In genomic region chr3:57910988-57911387, GRCh38 we compare ENCODE assay signal across 8 cellular contexts.
DNase-seq lines count a peak whose midpoint lies in the region; ATAC-seq and TF ChIP-seq lines count a peak whose summit lies in the region.

No MANE protein-coding gene starts in this region.

- no peak for TF ChIP-seq POLR2A in sigmoid colon (IDR thresholded peaks at IDR 0.05)

- H3K27me3 ChIP-seq in colonic mucosa = no peaks in the 10 kb centered on the region
- no peaks in the 10 kb centered on the region for H3K27me3 ChIP-seq in sigmoid colon

- no peak overlapping the region for H3K4me3 ChIP-seq in colonic mucosa
- no peak overlapping the region for H3K4me3 ChIP-seq in sigmoid colon

- TF ChIP-seq EP300 in sigmoid colon (IDR thresholded peaks at IDR 0.05) = no peak

- TF ChIP-seq CTCF in colonic mucosa (IDR thresholded peaks at IDR 0.05) (no peak), sigmoid colon (IDR thresholded peaks at IDR 0.05) (no peak)

- WGBS in sigmoid colon, 2 donors = 54 to 69% methylated on average over 2 of the region's 2 CpGs

- DNase-seq in NCI-H748 (lab: John Stamatoyannopoulos, UW; ENCODE audit: unreplicated experiment) = peak; percentile 20
- DNase-seq in NCI-H748 treated with DMSO at 0.1 percent for 48 hours (lab: John Stamatoyannopoulos, UW) = no peak
- peak; percentile 13 for DNase-seq in NCI-H146 treated with DMSO at 0.1 percent for 48 hours (lab: John Stamatoyannopoulos, UW; ENCODE audit: unreplicated experiment)
- peak; percentile 25 for DNase-seq in colonic mucosa
- DNase-seq in sigmoid colon = no peak
- DNase-seq in inferior parietal cortex (ENCODE audit: extremely low spot score) = no peak
- DNase-seq in posterior cingulate gyrus = no peak

- intact Hi-C loops in colonic mucosa (cut with DNase I) = no loop called here
- intact Hi-C loops in sigmoid colon (cut with DNase I) = no loop called here
- intact Hi-C loops in posterior cingulate gyrus (cut with DNase I) = no loop called here

- no peak overlapping the region for H3K27ac ChIP-seq in colonic mucosa
- peak overlapping the region; percentile 57 to 93 (median 70) for H3K27ac ChIP-seq in sigmoid colon

- peaks cover 13% of the 10 kb centered on the region for H3K36me3 ChIP-seq in colonic mucosa
- H3K36me3 ChIP-seq in sigmoid colon = peaks cover 21 to 90% (median 26%) of the 10 kb centered on the region in 4 donors

- no peak overlapping the region for H3K9ac ChIP-seq in colonic mucosa (ENCODE audit: low read depth in 2 of 2, low read length in 2 of 2)

- no peak for ATAC-seq in activated CD4-positive, CD25-positive, alpha-beta regulatory T cell treated with anti-CD3 and anti-CD28 coated beads, Interleukin-2, amount 50 U/mL, for 24 hours

- no peaks in the 10 kb centered on the region for H3K4me1 ChIP-seq in colonic mucosa
- peaks cover 0 to 78% (median 41%) of the 10 kb centered on the region in 4 donors for H3K4me1 ChIP-seq in sigmoid colon

- H3K9me3 ChIP-seq in colonic mucosa (no peaks in the 10 kb centered on the region), sigmoid colon (no peaks in the 10 kb centered on the region)

Comparison
In these comparisons a context has a peak if more than half of its experiments do, and no peak if none do; other contexts are left out.
1. DNase-seq: peak in NCI-H748 (single experiment), NCI-H146 treated with DMSO at 0.1 percent for 48 hours (single experiment) and colonic mucosa (single experiment); none in NCI-H748 treated with DMSO at 0.1 percent for 48 hours (single experiment), sigmoid colon (single experiment), inferior parietal cortex (single experiment) and posterior cingulate gyrus (0 of 10).